Comparison of ENCODE assay signal across 12 cellular contexts in the genomic region with DNA sequence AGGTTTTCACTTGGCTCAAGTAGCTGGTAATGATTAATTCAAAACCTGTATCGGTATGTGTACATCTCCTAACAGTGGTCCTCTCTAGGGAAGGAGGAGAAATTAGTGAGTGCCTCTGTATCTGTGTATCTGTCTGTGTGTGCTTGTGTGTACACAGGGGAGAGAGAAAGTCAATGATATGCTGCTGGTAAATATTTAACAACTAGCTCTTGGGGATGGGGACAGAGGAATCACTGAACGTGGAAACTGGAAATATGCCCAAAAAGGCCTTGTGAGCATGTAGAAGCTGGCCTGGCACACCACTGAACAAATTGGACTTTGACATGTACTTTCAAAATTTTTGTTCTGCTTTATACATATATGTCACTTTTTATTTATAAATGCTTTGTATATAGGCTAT.
DNase-seq lines count a peak whose midpoint lies in the region; ATAC-seq and TF ChIP-seq lines count a peak whose summit lies in the region.
"Had no signal": no experiment of that assay in that cellular context is flagged by ENCODE, and none has a peak within 500 bp of the region (broad histone marks: within the 10 kb centered on the region; RNA-seq: fewer than 3 reads in every experiment).

No MANE protein-coding gene starts in this region.

- no peaks in the 10 kb centered on the region for H3K9me3 Mint-ChIP-seq in activated T-helper 2 cell treated with anti-CD3 and anti-CD28 coated beads, Interferon-gamma antibody, Interleukin-2, Interleukin-4, amounts not matched to agents 10 μg/mL and 5 μg/mL and 100 μg/mL, durations not matched to agents 14 hours and 24 hours and 36 hours
- H3K9me3 Mint-ChIP-seq: activated T-cell treated with anti-CD3 and anti-CD28 coated beads, Interleukin-2, amount 50 U/mL, for 72 hours; brain had no signal

- peak; percentile 38 for ATAC-seq in GM18907 (IDR thresholded peaks at IDR 0.05; ENCODE audit: unreplicated experiment)
- ATAC-seq in HG02610 (IDR thresholded peaks at IDR 0.05; ENCODE audit: unreplicated experiment) = peak; percentile 15
- peak; percentile 6 for ATAC-seq in HG03469 (IDR thresholded peaks at IDR 0.05; ENCODE audit: unreplicated experiment)
- ATAC-seq: activated T-cell treated with anti-CD3 and anti-CD28 coated beads, Interleukin-2, amount 50 U/mL, for 72 hours had no signal

- H3K27me3 ChIP-seq in liver (ENCODE audit: control insufficient read depth in 4 of 4, insufficient read depth in 4 of 4, low read length in 3 of 4) = no peaks in the 10 kb centered on the region
- H3K27me3 ChIP-seq: transverse colon had no signal

- peak overlapping the region in 1 of 2 donors; percentile 67 for H3K9ac ChIP-seq in liver (ENCODE audit: low read depth in 1 of 2, low read length in 2 of 2)

- no peaks in the 10 kb centered on the region for H3K4me1 Mint-ChIP-seq in activated T-helper 2 cell treated with anti-CD3 and anti-CD28 coated beads, Interferon-gamma antibody, Interleukin-2, Interleukin-4, amounts not matched to agents 10 μg/mL and 5 μg/mL and 100 μg/mL, durations not matched to agents 14 hours and 24 hours and 36 hours (ENCODE audit: low read depth)

- no peaks in the 10 kb centered on the region for H3K9me3 ChIP-seq in liver (ENCODE audit: control insufficient read depth in 4 of 4, low read length in 3 of 4)
- H3K9me3 ChIP-seq: transverse colon had no signal

- no peak overlapping the region for H3K4me3 Mint-ChIP-seq in activated T-helper 2 cell treated with anti-CD3 and anti-CD28 coated beads, Interferon-gamma antibody, Interleukin-2, Interleukin-4, amounts not matched to agents 10 μg/mL and 5 μg/mL and 100 μg/mL, durations not matched to agents 14 hours and 24 hours and 36 hours (ENCODE audit: low read depth)
- H3K4me3 Mint-ChIP-seq: activated T-cell treated with anti-CD3 and anti-CD28 coated beads, Interleukin-2, amount 50 U/mL, for 72 hours; brain had no signal

- no peak overlapping the region for H3K27ac Mint-ChIP-seq in activated T-helper 2 cell treated with anti-CD3 and anti-CD28 coated beads, Interferon-gamma antibody, Interleukin-2, Interleukin-4, amounts not matched to agents 10 μg/mL and 5 μg/mL and 100 μg/mL, durations not matched to agents 14 hours and 24 hours and 36 hours
- H3K27ac Mint-ChIP-seq: activated T-cell treated with anti-CD3 and anti-CD28 coated beads, Interleukin-2, amount 50 U/mL, for 72 hours had no signal

- peaks cover 9 to 56% (median 49%) of the 10 kb centered on the region in 4 donors for H3K4me1 ChIP-seq in liver (ENCODE audit: control insufficient read depth in 4 of 4, insufficient read depth in 4 of 4, low read length in 3 of 4)

- DNase-seq in activated gamma-delta T cell (lab: John Stamatoyannopoulos, UW) = no peak
- DNase-seq in NCI-H187 treated with DMSO at 0.1 percent for 48 hours (lab: John Stamatoyannopoulos, UW) = no peak
- no peak for DNase-seq in cerebellar nuclear complex (lab: John Stamatoyannopoulos, UW)
- DNase-seq in activated T-helper 2 cell treated with anti-CD3 and anti-CD28 coated beads, Interferon-gamma antibody, Interleukin-2, Interleukin-4, amounts not matched to agents 10 μg/mL and 5 μg/mL and 100 μg/mL, durations not matched to agents 14 hours and 24 hours and 36 hours (ENCODE audit: low spot score) = no peak
- DNase-seq: activated T-cell treated with anti-CD3 and anti-CD28 coated beads, Interleukin-2, amount 50 U/mL, for 72 hours; WERI-Rb-1 had no signal

- peaks cover 0 to 2% (median 0%) of the 10 kb centered on the region in 4 donors for H3K36me3 ChIP-seq in liver (ENCODE audit: control insufficient read depth in 4 of 4, insufficient read depth in 3 of 4, low read depth in 1 of 4, low read length in 3 of 4)
- H3K36me3 ChIP-seq: transverse colon, WERI-Rb-1 had no signal

- intact Hi-C loops in activated T-helper 2 cell treated with anti-CD3 and anti-CD28 coated beads, Interferon-gamma antibody, Interleukin-2, Interleukin-4, amounts not matched to agents 10 μg/mL and 5 μg/mL and 100 μg/mL, durations not matched to agents 14 hours and 24 hours and 36 hours (cut with micrococcal nuclease) = no loop called here

- H3K4me3 ChIP-seq in liver (ENCODE audit: low read depth in 1 of 3, low read length in 3 of 3) = peak overlapping the region; percentile 38 to 56 (median 48)
- H3K4me3 ChIP-seq: transverse colon had no signal

- TF ChIP-seq RAD21 in liver (IDR thresholded peaks at IDR 0.05) = peak in 1 of 2 donors; percentile 5

- peak overlapping the region; percentile 83 to 92 for H3K27ac ChIP-seq in liver (ENCODE audit: low read depth in 1 of 2, low read length in 2 of 2)
- H3K27ac ChIP-seq: WERI-Rb-1 had no signal

- H3K36me3 Mint-ChIP-seq in activated T-helper 2 cell treated with anti-CD3 and anti-CD28 coated beads, Interferon-gamma antibody, Interleukin-2, Interleukin-4, amounts not matched to agents 10 μg/mL and 5 μg/mL and 100 μg/mL, durations not matched to agents 14 hours and 24 hours and 36 hours (ENCODE audit: low read depth) = no peaks in the 10 kb centered on the region

- no peaks in the 10 kb centered on the region for H3K27me3 Mint-ChIP-seq in activated T-helper 2 cell treated with anti-CD3 and anti-CD28 coated beads, Interferon-gamma antibody, Interleukin-2, Interleukin-4, amounts not matched to agents 10 μg/mL and 5 μg/mL and 100 μg/mL, durations not matched to agents 14 hours and 24 hours and 36 hours (ENCODE audit: low read depth)
- H3K27me3 Mint-ChIP-seq: brain had no signal

- 30% methylated on average over 2 of the region's 2 CpGs for WGBS in liver

- TF ChIP-seq CTCF in liver (IDR thresholded peaks at IDR 0.05; ENCODE audit: low read depth, low read length, missing input control) = no peak

TF ChIP-seq in liver, 16 proteins besides CTCF, POLR2A, EP300 and RAD21:
- TF ChIP-seq NR2F2 (IDR thresholded peaks at IDR 0.05) = no peak
- TF ChIP-seq, protein P1, sequence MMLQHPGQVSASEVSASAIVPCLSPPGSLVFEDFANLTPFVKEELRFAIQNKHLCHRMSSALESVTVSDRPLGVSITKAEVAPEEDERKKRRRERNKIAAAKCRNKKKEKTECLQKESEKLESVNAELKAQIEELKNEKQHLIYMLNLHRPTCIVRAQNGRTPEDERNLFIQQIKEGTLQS (IDR thresholded peaks at IDR 0.05) = peak; percentile 54
- TF ChIP-seq YY1 (IDR thresholded peaks at IDR 0.05) = no peak
- TF ChIP-seq TAF1 (conservative IDR thresholded peaks at IDR 0.05) = peak; percentile 92
- peak; percentile 92 for TF ChIP-seq FOXA1 (IDR thresholded peaks at IDR 0.05)
- TF ChIP-seq SP1 (IDR thresholded peaks at IDR 0.05) = peak; percentile 83
- TF ChIP-seq HNF4A (conservative IDR thresholded peaks at IDR 0.05) = peak; percentile 92
- TF ChIP-seq, protein P2, sequence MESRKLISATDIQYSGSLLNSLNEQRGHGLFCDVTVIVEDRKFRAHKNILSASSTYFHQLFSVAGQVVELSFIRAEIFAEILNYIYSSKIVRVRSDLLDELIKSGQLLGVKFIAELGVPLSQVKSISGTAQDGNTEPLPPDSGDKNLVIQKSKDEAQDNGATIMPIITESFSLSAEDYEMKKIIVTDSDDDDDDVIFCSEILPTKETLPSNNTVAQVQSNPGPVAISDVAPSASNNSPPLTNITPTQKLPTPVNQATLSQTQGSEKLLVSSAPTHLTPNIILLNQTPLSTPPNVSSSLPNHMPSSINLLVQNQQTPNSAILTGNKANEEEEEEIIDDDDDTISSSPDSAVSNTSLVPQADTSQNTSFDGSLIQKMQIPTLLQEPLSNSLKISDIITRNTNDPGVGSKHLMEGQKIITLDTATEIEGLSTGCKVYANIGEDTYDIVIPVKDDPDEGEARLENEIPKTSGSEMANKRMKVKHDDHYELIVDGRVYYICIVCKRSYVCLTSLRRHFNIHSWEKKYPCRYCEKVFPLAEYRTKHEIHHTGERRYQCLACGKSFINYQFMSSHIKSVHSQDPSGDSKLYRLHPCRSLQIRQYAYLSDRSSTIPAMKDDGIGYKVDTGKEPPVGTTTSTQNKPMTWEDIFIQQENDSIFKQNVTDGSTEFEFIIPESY (IDR thresholded peaks at IDR 0.05) = peak; percentile 86
- peak; percentile 83 for TF ChIP-seq HNF4G (IDR thresholded peaks at IDR 0.05)
- peak in 1 of 2 donors; percentile 49 for TF ChIP-seq EGR1 (IDR thresholded peaks at IDR 0.05; ENCODE audit: low read depth in 2 of 2)
- TF ChIP-seq GABPA (IDR thresholded peaks at IDR 0.05 in 1 of 2, conservative IDR thresholded peaks at IDR 0.05 in 1 of 2) = no peak
- TF ChIP-seq JUND (IDR thresholded peaks at IDR 0.05) = peak; percentile 54 to 89
- peak; percentile 33 to 83 for TF ChIP-seq RXRA (IDR thresholded peaks at IDR 0.05)
- TF ChIP-seq FOXA2 (IDR thresholded peaks at IDR 0.05) = peak; percentile 95
- TF ChIP-seq, protein P3, sequence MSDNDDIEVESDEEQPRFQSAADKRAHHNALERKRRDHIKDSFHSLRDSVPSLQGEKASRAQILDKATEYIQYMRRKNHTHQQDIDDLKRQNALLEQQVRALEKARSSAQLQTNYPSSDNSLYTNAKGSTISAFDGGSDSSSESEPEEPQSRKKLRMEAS (IDR thresholded peaks at IDR 0.05) = peak; percentile 52
- TF ChIP-seq, protein P4, sequence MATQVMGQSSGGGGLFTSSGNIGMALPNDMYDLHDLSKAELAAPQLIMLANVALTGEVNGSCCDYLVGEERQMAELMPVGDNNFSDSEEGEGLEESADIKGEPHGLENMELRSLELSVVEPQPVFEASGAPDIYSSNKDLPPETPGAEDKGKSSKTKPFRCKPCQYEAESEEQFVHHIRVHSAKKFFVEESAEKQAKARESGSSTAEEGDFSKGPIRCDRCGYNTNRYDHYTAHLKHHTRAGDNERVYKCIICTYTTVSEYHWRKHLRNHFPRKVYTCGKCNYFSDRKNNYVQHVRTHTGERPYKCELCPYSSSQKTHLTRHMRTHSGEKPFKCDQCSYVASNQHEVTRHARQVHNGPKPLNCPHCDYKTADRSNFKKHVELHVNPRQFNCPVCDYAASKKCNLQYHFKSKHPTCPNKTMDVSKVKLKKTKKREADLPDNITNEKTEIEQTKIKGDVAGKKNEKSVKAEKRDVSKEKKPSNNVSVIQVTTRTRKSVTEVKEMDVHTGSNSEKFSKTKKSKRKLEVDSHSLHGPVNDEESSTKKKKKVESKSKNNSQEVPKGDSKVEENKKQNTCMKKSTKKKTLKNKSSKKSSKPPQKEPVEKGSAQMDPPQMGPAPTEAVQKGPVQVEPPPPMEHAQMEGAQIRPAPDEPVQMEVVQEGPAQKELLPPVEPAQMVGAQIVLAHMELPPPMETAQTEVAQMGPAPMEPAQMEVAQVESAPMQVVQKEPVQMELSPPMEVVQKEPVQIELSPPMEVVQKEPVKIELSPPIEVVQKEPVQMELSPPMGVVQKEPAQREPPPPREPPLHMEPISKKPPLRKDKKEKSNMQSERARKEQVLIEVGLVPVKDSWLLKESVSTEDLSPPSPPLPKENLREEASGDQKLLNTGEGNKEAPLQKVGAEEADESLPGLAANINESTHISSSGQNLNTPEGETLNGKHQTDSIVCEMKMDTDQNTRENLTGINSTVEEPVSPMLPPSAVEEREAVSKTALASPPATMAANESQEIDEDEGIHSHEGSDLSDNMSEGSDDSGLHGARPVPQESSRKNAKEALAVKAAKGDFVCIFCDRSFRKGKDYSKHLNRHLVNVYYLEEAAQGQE (IDR thresholded peaks at IDR 0.05) = peak; percentile 70
